Comparison of ENCODE assay signal across 8 cellular contexts in the genomic region with DNA sequence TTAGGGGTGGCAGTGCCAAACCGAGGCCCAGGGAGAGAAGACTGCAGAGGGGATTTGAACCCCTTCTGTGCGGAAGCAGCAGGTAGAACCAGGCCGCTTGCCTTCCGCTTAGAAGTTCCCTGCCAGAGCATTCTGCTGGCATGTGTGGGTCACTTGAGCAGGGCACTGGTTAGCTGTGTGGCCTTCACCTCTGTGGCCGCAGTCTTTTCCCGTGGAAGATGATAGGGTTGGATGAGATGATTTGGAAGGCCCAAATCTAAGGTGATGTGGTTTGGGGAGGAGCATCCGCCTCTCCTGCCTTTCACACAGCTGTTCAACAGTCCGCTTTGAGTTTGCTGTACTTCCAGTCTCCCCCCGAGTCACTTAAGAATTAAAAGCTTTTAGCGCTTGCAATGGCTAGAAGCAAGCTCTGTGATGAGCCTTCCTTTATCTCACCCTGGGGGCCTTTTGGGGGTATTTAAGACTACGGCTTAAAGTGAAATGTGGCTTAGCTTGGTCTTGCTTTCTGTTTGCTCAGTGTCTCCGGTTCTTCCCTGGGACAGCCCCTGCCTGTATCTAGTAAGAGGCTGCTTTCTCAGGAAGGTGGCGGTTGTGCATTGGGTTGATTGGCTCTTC. TPM values are rescaled to one million over a fixed set of nuclear protein-coding genes. Genes with fewer than 3 reads are reported as not detected.
DNase-seq lines count a peak whose midpoint lies in the region; ATAC-seq and TF ChIP-seq lines count a peak whose summit lies in the region.

No MANE protein-coding gene starts in this region.

- no peaks in the 10 kb centered on the region for H3K27me3 ChIP-seq in esophagus squamous epithelium
- no peaks in the 10 kb centered on the region for H3K27me3 ChIP-seq in osteoblast (ENCODE audit: insufficient read depth, low read length)
- no peaks in the 10 kb centered on the region for H3K27me3 ChIP-seq in tibial artery

- POLR2A ChIA-PET in activated CD4-positive, alpha-beta memory T cell treated with anti-CD3 and anti-CD28 coated beads, Interleukin-2, amount 10 ng/mL, durations not matched to agents 7 days and 5 days (lab: Charles Lee), result interaction anchor here (0.7 to 4.5 kb wide), 32 partner anchors 9 to 1136 kb away, joined by 3 to 79 read pairs (median 4); a partner anchor contains a TSS

- H3K27ac Mint-ChIP-seq in activated CD4-positive, alpha-beta memory T cell treated with anti-CD3 and anti-CD28 coated beads, Interleukin-2, amount 10 ng/mL, durations not matched to agents 7 days and 5 days, result peak overlapping the region; percentile 96

- intact Hi-C loops in esophagus squamous epithelium (cut with DNase I), result no loop called here
- intact Hi-C loops in tibial artery (cut with DNase I; ENCODE audit: low total_unique reads), result no loop called here

- peak overlapping the region; percentile 87 to 97 (median 94) for H3K27ac ChIP-seq in esophagus squamous epithelium
- H3K27ac ChIP-seq in osteoblast (ENCODE audit: low read depth, low read length), result peak overlapping the region; percentile 87
- H3K27ac ChIP-seq in tibial artery, result peak overlapping the region; percentile 92 to 96

- H2AFZ ChIP-seq in osteoblast (ENCODE audit: low read length), result peak overlapping the region; percentile 85

- peaks cover 6 to 35% (median 13%) of the 10 kb centered on the region in 3 donors for H3K36me3 ChIP-seq in esophagus squamous epithelium
- peaks cover 15% of the 10 kb centered on the region for H3K36me3 ChIP-seq in osteoblast (ENCODE audit: insufficient read depth, low read length)
- peaks cover 15 to 34% (median 28%) of the 10 kb centered on the region in 3 donors for H3K36me3 ChIP-seq in tibial artery

- peaks cover 2% of the 10 kb centered on the region for H3K27me3 Mint-ChIP-seq in activated CD4-positive, alpha-beta memory T cell treated with anti-CD3 and anti-CD28 coated beads, Interleukin-2, amount 10 ng/mL, durations not matched to agents 7 days and 5 days

- H3K4me3 Mint-ChIP-seq in activated CD4-positive, alpha-beta memory T cell treated with anti-CD3 and anti-CD28 coated beads, Interleukin-2, amount 10 ng/mL, durations not matched to agents 7 days and 5 days, result peak overlapping the region; percentile 89

- no peak for TF ChIP-seq CTCF in esophagus squamous epithelium (IDR thresholded peaks at IDR 0.05)
- TF ChIP-seq CTCF in osteoblast (IDR thresholded peaks at IDR 0.05; ENCODE audit: extremely low read depth, low read depth, low read length), result no peak
- TF ChIP-seq CTCF in tibial artery (IDR thresholded peaks at IDR 0.05), result no peak

- peaks cover 46% of the 10 kb centered on the region for H3K36me3 Mint-ChIP-seq in activated CD4-positive, alpha-beta memory T cell treated with anti-CD3 and anti-CD28 coated beads, Interleukin-2, amount 10 ng/mL, durations not matched to agents 7 days and 5 days (ENCODE audit: low read depth)

- H3K9me3 ChIP-seq in esophagus squamous epithelium, result no peaks in the 10 kb centered on the region
- H3K9me3 ChIP-seq in osteoblast (ENCODE audit: low read depth, low read length), result no peaks in the 10 kb centered on the region
- no peaks in the 10 kb centered on the region for H3K9me3 ChIP-seq in tibial artery

- TF ChIP-seq POLR2A in esophagus squamous epithelium (IDR thresholded peaks at IDR 0.05), result no peak

- 4 to 8% methylated on average over 6 to 10 of the region's 13 CpGs for WGBS in esophagus squamous epithelium, 2 donors

- DNase-seq in M059J (ENCODE audit: low read depth), result peak; percentile 72
- DNase-seq in activated CD4-positive, alpha-beta memory T cell treated with anti-CD3 and anti-CD28 coated beads, Interleukin-2, amount 10 ng/mL, durations not matched to agents 7 days and 5 days, result peak; percentile 57
- no peak for DNase-seq in esophagus squamous epithelium (lab: John Stamatoyannopoulos, UW)
- DNase-seq in osteoblast (ENCODE audit: insufficient read length, low spot score, missing footprints), result peak; percentile 83
- no peak for DNase-seq in tibial artery
- no peak for DNase-seq in NCI-H345 treated with DMSO at 0.1 percent for 48 hours (lab: John Stamatoyannopoulos, UW; ENCODE audit: unreplicated experiment)

- peak overlapping the region; percentile 97 for H3K4me2 ChIP-seq in osteoblast (ENCODE audit: insufficient read depth, low read length)

- H3K9me3 Mint-ChIP-seq in activated CD4-positive, alpha-beta memory T cell treated with anti-CD3 and anti-CD28 coated beads, Interleukin-2, amount 10 ng/mL, durations not matched to agents 7 days and 5 days, result no peaks in the 10 kb centered on the region

- H3K4me3 ChIP-seq in GM08714 (ENCODE audit: low read length), result peak overlapping the region; percentile 90
- peak overlapping the region; percentile 70 to 94 (median 88) for H3K4me3 ChIP-seq in esophagus squamous epithelium
- peak overlapping the region; percentile 89 for H3K4me3 ChIP-seq in osteoblast (ENCODE audit: insufficient read depth, low read length)
- H3K4me3 ChIP-seq in tibial artery, result peak overlapping the region; percentile 96 to 97

- H3K4me1 ChIP-seq in esophagus squamous epithelium, result peaks cover 6 to 30% (median 11%) of the 10 kb centered on the region in 3 donors
- peaks cover 13% of the 10 kb centered on the region for H3K4me1 ChIP-seq in osteoblast (ENCODE audit: insufficient read depth, low read length)
- peaks cover 0 to 18% (median 14%) of the 10 kb centered on the region in 4 donors for H3K4me1 ChIP-seq in tibial artery

- peaks cover 51% of the 10 kb centered on the region for H3K4me1 Mint-ChIP-seq in activated CD4-positive, alpha-beta memory T cell treated with anti-CD3 and anti-CD28 coated beads, Interleukin-2, amount 10 ng/mL, durations not matched to agents 7 days and 5 days

- H3K79me2 ChIP-seq in osteoblast (ENCODE audit: insufficient read depth, low read length), result peaks cover 51% of the 10 kb centered on the region

- CTCF ChIA-PET in activated CD4-positive, alpha-beta memory T cell treated with anti-CD3 and anti-CD28 coated beads, Interleukin-2, amount 10 ng/mL, durations not matched to agents 7 days and 5 days (lab: Charles Lee), result interaction anchor here (0.6 to 3.9 kb wide), 9 partner anchors 9 to 400 kb away, joined by 3 to 12 read pairs (median 3); a partner anchor contains a TSS

- peak; percentile 34 for ATAC-seq in GM21786 (IDR thresholded peaks at IDR 0.05; ENCODE audit: unreplicated experiment)

- no peaks in the 10 kb centered on the region for H4K20me1 ChIP-seq in osteoblast (ENCODE audit: insufficient read depth, low read length)

RNA-seq across cellular contexts. Expression of a gene that starts 0.7 kb away (rescaled TPM):
- total RNA-seq in M059J (2014; rRNA removed; shearing (Covaris generic)), result 46.5 and 81.1 TPM in 2 replicates
- total RNA-seq in activated CD4-positive, alpha-beta memory T cell treated with anti-CD3 and anti-CD28 coated beads, Interleukin-2, amount 10 ng/mL, durations not matched to agents 7 days and 5 days, result 10 to 100 TPM; 97.7 to 99.7 TPM
- total RNA-seq in esophagus squamous epithelium (10 to 100 TPM; 15.2 to 30.5 (median 20.5) TPM), osteoblast (38.7 and 39.5 TPM in 2 replicates)

Comparison
In these comparisons a context has a peak if more than half of its experiments do, and no peak if none do; other contexts are left out.
1. DNase-seq: peak in M059J (single experiment), activated CD4-positive, alpha-beta memory T cell treated with anti-CD3 and anti-CD28 coated beads, Interleukin-2, amount 10 ng/mL, durations not matched to agents 7 days and 5 days (single experiment) and osteoblast (single experiment); none in esophagus squamous epithelium (single experiment), tibial artery (0 of 2) and NCI-H345 treated with DMSO at 0.1 percent for 48 hours (single experiment).
2. Peak in every context shown above with its lines, with median percentiles within 50 percentile points of each other: H3K4me3 ChIP-seq and H3K27ac ChIP-seq.